In the genomic region with DNA sequence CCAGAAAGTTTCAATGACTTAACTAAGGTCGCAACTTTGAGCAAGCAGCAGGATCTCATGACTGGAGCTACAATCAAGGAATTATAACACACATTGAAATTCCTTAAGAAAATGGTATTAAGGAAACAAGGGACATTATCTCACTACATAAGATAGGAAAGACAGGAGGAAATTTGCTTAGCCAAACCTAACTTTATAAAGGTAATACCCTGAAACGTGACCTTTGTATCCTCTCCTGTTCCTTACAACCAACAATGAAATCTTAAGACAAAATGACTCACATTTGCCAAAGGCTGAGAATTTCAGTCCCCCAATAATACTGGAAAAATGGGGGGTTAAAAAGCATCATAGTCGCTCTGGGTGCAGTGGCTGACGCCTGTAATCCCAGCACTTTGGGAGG, we compare ENCODE assay signal across 16 cellular contexts.
DNase-seq lines count a peak whose midpoint lies in the region; ATAC-seq and TF ChIP-seq lines count a peak whose summit lies in the region.
"Had no signal": no experiment of that assay in that cellular context is flagged by ENCODE, and none has a peak within 500 bp of the region (broad histone marks: within the 10 kb centered on the region; RNA-seq: fewer than 3 reads in every experiment).

No MANE protein-coding gene starts in this region.

- no peaks in the 10 kb centered on the region for H3K27me3 Mint-ChIP-seq in mesothelial cell of epicardium (ENCODE audit: low read depth)

- no peaks in the 10 kb centered on the region for H3K36me3 Mint-ChIP-seq in mesothelial cell of epicardium

- intact Hi-C loops in breast epithelium (cut with DNase I; ENCODE audit: low total_unique reads): no loop called here

- TF ChIP-seq POLR2A in breast epithelium (IDR thresholded peaks at IDR 0.05): no peak

- ATAC-seq in GM21367 (IDR thresholded peaks at IDR 0.05; ENCODE audit: unreplicated experiment): no peak

- H3K36me3 ChIP-seq in HUES48 (ENCODE audit: control insufficient read depth, insufficient read depth, low read length): no peaks in the 10 kb centered on the region
- no peaks in the 10 kb centered on the region for H3K36me3 ChIP-seq in hepatocyte (replicated peaks; ENCODE audit: insufficient read depth, low read depth)
- no peaks in the 10 kb centered on the region for H3K36me3 ChIP-seq in breast epithelium
- H3K36me3 ChIP-seq: BLaER1, HAP-1 had no signal

- 56% methylated on average over 4 of the region's 4 CpGs for WGBS in hepatocyte (ENCODE audit: low lambda C conversion rate, missing lambda C conversion rate)

- no peak overlapping the region for H3K9ac ChIP-seq in HUES48 (ENCODE audit: low read depth, low read length)
- H3K9ac ChIP-seq: BLaER1 had no signal

- DNase-seq in hepatocyte (ENCODE audit: low spot score) (no peak), mesothelial cell of epicardium (ENCODE audit: low spot score in 2 of 2, unreplicated experiment in 2 of 2) (no peak), HuH-7 (ENCODE audit: low spot score) (no peak), ecto neural progenitor cell (ENCODE audit: low spot score) (no peak), breast epithelium (ENCODE audit: low spot score in 2 of 2) (no peak)
- DNase-seq: AML-193, Calu3, DMS 273 treated with DMSO at 0.1 percent for 48 hours, GOT3, KG1 had no signal

- H3K9me3 Mint-ChIP-seq in mesothelial cell of epicardium: peaks cover 6% of the 10 kb centered on the region
- H3K9me3 Mint-ChIP-seq: IgD-negative memory B cell had no signal

- H3K4me1 ChIP-seq in HUES48 (ENCODE audit: control insufficient read depth, insufficient read depth, low read length) (peaks cover 29% of the 10 kb centered on the region), hepatocyte (ENCODE audit: insufficient read depth) (peaks cover 24% of the 10 kb centered on the region), breast epithelium (no peaks in the 10 kb centered on the region)
- H3K4me1 ChIP-seq: BLaER1 had no signal

- H3K4me1 Mint-ChIP-seq in mesothelial cell of epicardium: peaks cover 47% of the 10 kb centered on the region
- H3K4me1 Mint-ChIP-seq: IgD-negative memory B cell had no signal

- no peak overlapping the region for H3K4me3 Mint-ChIP-seq in mesothelial cell of epicardium
- H3K4me3 Mint-ChIP-seq: IgD-negative memory B cell had no signal

- no peaks in the 10 kb centered on the region for H3K9me3 ChIP-seq in HUES48 (ENCODE audit: control insufficient read depth, insufficient read depth, low read length)
- no peaks in the 10 kb centered on the region for H3K9me3 ChIP-seq in hepatocyte (ENCODE audit: low read depth)
- no peaks in the 10 kb centered on the region for H3K9me3 ChIP-seq in breast epithelium
- H3K9me3 ChIP-seq: BLaER1, HAP-1 had no signal

- H3K4me2 ChIP-seq in hepatocyte: peak overlapping the region; percentile 55
- H3K4me2 ChIP-seq: BLaER1 had no signal

- H2AFZ ChIP-seq in hepatocyte: peak overlapping the region; percentile 1

- no peaks in the 10 kb centered on the region for H3K9me2 ChIP-seq in hepatocyte (replicated peaks; ENCODE audit: insufficient read depth)

- no peak overlapping the region for H3K4me3 ChIP-seq in HUES48 (ENCODE audit: low read depth, low read length)
- H3K4me3 ChIP-seq in hepatocyte: no peak overlapping the region
- H3K4me3 ChIP-seq in breast epithelium: no peak overlapping the region
- H3K4me3 ChIP-seq: BLaER1, HAP-1 had no signal

- peak overlapping the region; percentile 80 for H3K27ac ChIP-seq in HUES48 (ENCODE audit: low read depth, low read length)
- H3K27ac ChIP-seq in hepatocyte: peak overlapping the region; percentile 78
- H3K27ac ChIP-seq in breast epithelium: no peak overlapping the region
- H3K27ac ChIP-seq: BLaER1, HL-60 had no signal

- no peaks in the 10 kb centered on the region for H4K20me1 ChIP-seq in hepatocyte (ENCODE audit: insufficient read depth, poor library complexity, severe bottlenecking)
- H4K20me1 ChIP-seq: BLaER1 had no signal

- H3K27ac Mint-ChIP-seq in mesothelial cell of epicardium: peak overlapping the region; percentile 76
- H3K27ac Mint-ChIP-seq: IgD-negative memory B cell had no signal

- no peaks in the 10 kb centered on the region for H3K79me2 ChIP-seq in hepatocyte

- TF ChIP-seq CTCF in hepatocyte (IDR thresholded peaks at IDR 0.05; ENCODE audit: poor library complexity) (no peak), mesothelial cell of epicardium (IDR thresholded peaks at IDR 0.05; ENCODE audit: unreplicated experiment) (no peak), breast epithelium (IDR thresholded peaks at IDR 0.05) (no peak)

- H3K27me3 ChIP-seq in HUES48 (ENCODE audit: control insufficient read depth, insufficient read depth, low read length) (no peaks in the 10 kb centered on the region), hepatocyte (no peaks in the 10 kb centered on the region), breast epithelium (no peaks in the 10 kb centered on the region)
- H3K27me3 ChIP-seq: BLaER1 had no signal

Comparison
In these comparisons a context has a peak if more than half of its experiments do, and no peak if none do; other contexts are left out.
1. H3K27ac ChIP-seq: peak in HUES48 (single experiment) and hepatocyte (single experiment); none in breast epithelium (0 of 2).